In the genomic region with DNA sequence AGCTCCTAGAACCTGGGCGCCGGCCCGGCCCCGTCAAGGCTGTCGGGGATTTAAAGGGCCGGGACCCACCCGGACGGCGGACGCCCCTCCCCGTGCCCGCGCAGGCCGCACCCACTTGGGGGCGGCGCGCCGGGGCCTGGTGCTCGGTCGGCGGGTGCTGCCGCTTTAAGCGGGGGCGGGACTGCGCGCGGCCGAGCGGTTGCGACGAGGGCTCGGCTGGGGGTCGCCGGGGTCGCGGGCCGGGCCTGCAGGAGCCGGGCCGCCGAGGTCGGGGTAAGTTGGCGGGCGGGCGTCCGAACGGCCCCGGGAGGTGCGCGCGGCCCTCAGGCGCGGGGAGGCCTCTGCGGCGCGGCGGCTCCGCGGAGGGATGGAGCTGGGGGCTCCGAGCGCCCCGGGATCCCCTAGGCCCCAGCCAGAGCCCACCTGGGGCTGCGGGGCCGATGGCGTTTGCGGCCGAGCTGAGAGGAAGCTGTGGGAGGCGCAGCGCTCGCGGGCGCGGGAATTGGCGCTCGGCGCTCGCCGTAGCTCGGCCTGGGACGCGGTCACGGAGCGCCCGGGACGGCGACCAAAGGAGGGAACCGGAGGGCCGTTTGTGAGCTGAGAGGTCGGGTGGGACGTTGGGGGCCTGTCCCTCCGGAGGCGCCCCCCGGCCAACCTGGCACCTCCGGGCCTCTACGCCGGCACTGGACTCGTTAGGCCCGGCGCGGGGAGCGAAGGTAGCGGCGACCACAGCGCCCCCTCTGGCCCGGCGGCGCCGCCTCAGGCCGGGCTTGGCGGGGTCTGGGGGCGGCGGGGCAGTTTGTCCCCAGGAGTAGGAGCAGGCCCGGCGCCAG, we compare ENCODE assay signal across 2 cellular contexts.
A peak's percentile ranks its signal among the peaks of the same experiment; 100 is the strongest.
TF ChIP-seq lines count a peak whose summit lies in the region.

A gene (plus strand): TSS at position 168 of the 833 bp plus-strand sequence. CDS start 2,619 bp downstream, outside the sequence.

TF ChIP-seq in Ishikawa, 13 proteins besides CTCF, POLR2A, EP300 and RAD21 (continued from another document):
- peak; percentile 48 for TF ChIP-seq TAF1 (IDR thresholded peaks at IDR 0.05; ENCODE audit: low read depth)
- no peak for TF ChIP-seq NFIC (IDR thresholded peaks at IDR 0.05)
- no peak for TF ChIP-seq FOXM1 (IDR thresholded peaks at IDR 0.05; ENCODE audit: borderline replicate concordance, low read depth)
- peak; percentile 74 for TF ChIP-seq ZBTB7A (IDR thresholded peaks at IDR 0.05; ENCODE audit: low read depth)
- TF ChIP-seq, protein P1, sequence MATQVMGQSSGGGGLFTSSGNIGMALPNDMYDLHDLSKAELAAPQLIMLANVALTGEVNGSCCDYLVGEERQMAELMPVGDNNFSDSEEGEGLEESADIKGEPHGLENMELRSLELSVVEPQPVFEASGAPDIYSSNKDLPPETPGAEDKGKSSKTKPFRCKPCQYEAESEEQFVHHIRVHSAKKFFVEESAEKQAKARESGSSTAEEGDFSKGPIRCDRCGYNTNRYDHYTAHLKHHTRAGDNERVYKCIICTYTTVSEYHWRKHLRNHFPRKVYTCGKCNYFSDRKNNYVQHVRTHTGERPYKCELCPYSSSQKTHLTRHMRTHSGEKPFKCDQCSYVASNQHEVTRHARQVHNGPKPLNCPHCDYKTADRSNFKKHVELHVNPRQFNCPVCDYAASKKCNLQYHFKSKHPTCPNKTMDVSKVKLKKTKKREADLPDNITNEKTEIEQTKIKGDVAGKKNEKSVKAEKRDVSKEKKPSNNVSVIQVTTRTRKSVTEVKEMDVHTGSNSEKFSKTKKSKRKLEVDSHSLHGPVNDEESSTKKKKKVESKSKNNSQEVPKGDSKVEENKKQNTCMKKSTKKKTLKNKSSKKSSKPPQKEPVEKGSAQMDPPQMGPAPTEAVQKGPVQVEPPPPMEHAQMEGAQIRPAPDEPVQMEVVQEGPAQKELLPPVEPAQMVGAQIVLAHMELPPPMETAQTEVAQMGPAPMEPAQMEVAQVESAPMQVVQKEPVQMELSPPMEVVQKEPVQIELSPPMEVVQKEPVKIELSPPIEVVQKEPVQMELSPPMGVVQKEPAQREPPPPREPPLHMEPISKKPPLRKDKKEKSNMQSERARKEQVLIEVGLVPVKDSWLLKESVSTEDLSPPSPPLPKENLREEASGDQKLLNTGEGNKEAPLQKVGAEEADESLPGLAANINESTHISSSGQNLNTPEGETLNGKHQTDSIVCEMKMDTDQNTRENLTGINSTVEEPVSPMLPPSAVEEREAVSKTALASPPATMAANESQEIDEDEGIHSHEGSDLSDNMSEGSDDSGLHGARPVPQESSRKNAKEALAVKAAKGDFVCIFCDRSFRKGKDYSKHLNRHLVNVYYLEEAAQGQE (IDR thresholded peaks at IDR 0.05; ENCODE audit: low read depth), result no peak; the same call in 1 of the 2 replicates
- TF ChIP-seq EGR1 (IDR thresholded peaks at IDR 0.05), result peak; percentile 96
- TF ChIP-seq, protein P2, sequence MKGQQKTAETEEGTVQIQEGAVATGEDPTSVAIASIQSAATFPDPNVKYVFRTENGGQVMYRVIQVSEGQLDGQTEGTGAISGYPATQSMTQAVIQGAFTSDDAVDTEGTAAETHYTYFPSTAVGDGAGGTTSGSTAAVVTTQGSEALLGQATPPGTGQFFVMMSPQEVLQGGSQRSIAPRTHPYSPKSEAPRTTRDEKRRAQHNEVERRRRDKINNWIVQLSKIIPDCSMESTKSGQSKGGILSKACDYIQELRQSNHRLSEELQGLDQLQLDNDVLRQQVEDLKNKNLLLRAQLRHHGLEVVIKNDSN (IDR thresholded peaks at IDR 0.05), result no peak
TF ChIP-seq in Ishikawa: peak in this region for 5.

TF ChIP-seq in SK-N-SH, 30 proteins besides CTCF, POLR2A, EP300 and RAD21 (continued from another document):
- TF ChIP-seq, protein P3, sequence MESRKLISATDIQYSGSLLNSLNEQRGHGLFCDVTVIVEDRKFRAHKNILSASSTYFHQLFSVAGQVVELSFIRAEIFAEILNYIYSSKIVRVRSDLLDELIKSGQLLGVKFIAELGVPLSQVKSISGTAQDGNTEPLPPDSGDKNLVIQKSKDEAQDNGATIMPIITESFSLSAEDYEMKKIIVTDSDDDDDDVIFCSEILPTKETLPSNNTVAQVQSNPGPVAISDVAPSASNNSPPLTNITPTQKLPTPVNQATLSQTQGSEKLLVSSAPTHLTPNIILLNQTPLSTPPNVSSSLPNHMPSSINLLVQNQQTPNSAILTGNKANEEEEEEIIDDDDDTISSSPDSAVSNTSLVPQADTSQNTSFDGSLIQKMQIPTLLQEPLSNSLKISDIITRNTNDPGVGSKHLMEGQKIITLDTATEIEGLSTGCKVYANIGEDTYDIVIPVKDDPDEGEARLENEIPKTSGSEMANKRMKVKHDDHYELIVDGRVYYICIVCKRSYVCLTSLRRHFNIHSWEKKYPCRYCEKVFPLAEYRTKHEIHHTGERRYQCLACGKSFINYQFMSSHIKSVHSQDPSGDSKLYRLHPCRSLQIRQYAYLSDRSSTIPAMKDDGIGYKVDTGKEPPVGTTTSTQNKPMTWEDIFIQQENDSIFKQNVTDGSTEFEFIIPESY (IDR thresholded peaks at IDR 0.05; ENCODE audit: borderline replicate concordance, low read depth), result no peak
- TF ChIP-seq ELF1 (IDR thresholded peaks at IDR 0.05), result 0 out of 2 replicates have a peak, but pooled peaks have one; percentile 47
- peak; percentile 74 for TF ChIP-seq TAF1 (IDR thresholded peaks at IDR 0.05; ENCODE audit: borderline replicate concordance, low read depth, low read length)
- 0 out of 2 replicates have a peak, but pooled peaks have one; percentile 32 for TF ChIP-seq GABPA (IDR thresholded peaks at IDR 0.05; ENCODE audit: low read depth)
- TF ChIP-seq CHD2 (IDR thresholded peaks at IDR 0.05; ENCODE audit: low read length, partially characterized antibody), result peak; percentile 15
- TF ChIP-seq, protein P4, sequence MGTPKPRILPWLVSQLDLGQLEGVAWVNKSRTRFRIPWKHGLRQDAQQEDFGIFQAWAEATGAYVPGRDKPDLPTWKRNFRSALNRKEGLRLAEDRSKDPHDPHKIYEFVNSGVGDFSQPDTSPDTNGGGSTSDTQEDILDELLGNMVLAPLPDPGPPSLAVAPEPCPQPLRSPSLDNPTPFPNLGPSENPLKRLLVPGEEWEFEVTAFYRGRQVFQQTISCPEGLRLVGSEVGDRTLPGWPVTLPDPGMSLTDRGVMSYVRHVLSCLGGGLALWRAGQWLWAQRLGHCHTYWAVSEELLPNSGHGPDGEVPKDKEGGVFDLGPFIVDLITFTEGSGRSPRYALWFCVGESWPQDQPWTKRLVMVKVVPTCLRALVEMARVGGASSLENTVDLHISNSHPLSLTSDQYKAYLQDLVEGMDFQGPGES (IDR thresholded peaks at IDR 0.05; ENCODE audit: low read depth, low read length), result no peak
- TF ChIP-seq POLR2AphosphoS5 (IDR thresholded peaks at IDR 0.05; ENCODE audit: low read depth, low read length), result peak; percentile 28; the same call in 1 of the 2 replicates
- TF ChIP-seq, protein P5, sequence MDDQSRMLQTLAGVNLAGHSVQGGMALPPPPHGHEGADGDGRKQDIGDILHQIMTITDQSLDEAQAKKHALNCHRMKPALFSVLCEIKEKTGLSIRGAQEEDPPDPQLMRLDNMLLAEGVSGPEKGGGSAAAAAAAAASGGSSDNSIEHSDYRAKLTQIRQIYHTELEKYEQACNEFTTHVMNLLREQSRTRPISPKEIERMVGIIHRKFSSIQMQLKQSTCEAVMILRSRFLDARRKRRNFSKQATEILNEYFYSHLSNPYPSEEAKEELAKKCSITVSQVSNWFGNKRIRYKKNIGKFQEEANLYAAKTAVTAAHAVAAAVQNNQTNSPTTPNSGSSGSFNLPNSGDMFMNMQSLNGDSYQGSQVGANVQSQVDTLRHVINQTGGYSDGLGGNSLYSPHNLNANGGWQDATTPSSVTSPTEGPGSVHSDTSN (IDR thresholded peaks at IDR 0.05), result 0 out of 2 replicates have a peak, but pooled peaks have one; percentile 1
- TF ChIP-seq MXI1 (IDR thresholded peaks at IDR 0.05; ENCODE audit: low read depth, low read length), result peak; percentile 65
- TF ChIP-seq MEF2A (IDR thresholded peaks at IDR 0.05; ENCODE audit: borderline replicate concordance, low read depth), result no peak
- TF ChIP-seq, protein P1 (IDR thresholded peaks at IDR 0.05; ENCODE audit: low read depth, low read length), result peak; percentile 25; the same call in 1 of the 2 replicates
- TF ChIP-seq, protein P6, sequence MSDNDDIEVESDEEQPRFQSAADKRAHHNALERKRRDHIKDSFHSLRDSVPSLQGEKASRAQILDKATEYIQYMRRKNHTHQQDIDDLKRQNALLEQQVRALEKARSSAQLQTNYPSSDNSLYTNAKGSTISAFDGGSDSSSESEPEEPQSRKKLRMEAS (IDR thresholded peaks at IDR 0.05; ENCODE audit: low read depth), result peak; percentile 47
- TF ChIP-seq RXRA (IDR thresholded peaks at IDR 0.05; ENCODE audit: borderline replicate concordance, low read depth), result no peak
